Comparison of ENCODE assay signal across 20 cellular contexts in the genomic region with DNA sequence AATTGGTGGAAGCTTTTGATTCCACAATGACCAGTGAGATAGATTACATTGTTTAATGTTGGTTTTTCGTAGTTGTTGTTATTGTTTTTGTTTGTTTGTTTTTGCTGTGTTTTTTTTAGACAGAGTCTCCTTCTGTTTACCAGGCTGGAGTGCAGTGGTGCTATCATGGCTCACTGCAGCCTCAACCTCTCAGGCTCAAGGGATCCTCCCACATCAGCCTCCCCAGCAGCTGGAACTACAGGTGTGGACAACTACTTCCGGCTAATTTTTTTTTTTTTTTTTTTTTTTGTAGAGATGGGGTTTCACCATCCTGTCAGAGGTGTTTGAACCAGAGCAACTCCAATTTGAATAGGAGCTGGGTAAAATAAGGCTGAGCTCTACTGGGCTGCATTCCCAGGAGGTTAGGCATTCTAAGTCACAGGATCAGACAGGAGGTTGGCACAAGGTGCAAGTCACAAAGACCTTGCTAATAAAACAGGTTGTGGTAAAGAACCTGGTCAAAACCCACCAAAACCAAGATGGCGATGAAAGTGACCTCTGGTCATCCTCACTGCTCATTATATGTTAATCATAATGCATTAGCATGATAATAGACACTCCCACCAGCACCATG. TPM values are rescaled to one million over a fixed set of nuclear protein-coding genes. Genes with fewer than 3 reads are reported as not detected.
A peak's percentile ranks its signal among the peaks of the same experiment; 100 is the strongest.
DNase-seq lines count a peak whose midpoint lies in the region; ATAC-seq, FAIRE-seq and TF ChIP-seq lines count a peak whose summit lies in the region.
"Had no signal": no experiment of that assay in that cellular context is flagged by ENCODE, and none has a peak within 500 bp of the region (broad histone marks: within the 10 kb centered on the region; RNA-seq: fewer than 3 reads in every experiment).

No MANE protein-coding gene starts in this region.

- H3K4me3 Mint-ChIP-seq in GM23338: no peak overlapping the region
- H3K4me3 Mint-ChIP-seq: B cell; CD4-positive, CD25-positive, alpha-beta regulatory T cell; CD8-positive, alpha-beta T cell; H9 had no signal

- in situ Hi-C loops in K562 (cut with MboI): no loop called here

- H3F3A ChIP-seq in GM23338 (replicated peaks; ENCODE audit: low read depth): no peaks in the 10 kb centered on the region

- H4K20me1 ChIP-seq in GM23338 (replicated peaks; ENCODE audit: insufficient read depth) (no peaks in the 10 kb centered on the region), K562 (replicated peaks; ENCODE audit: control insufficient read depth, insufficient read depth, low read length) (no peaks in the 10 kb centered on the region)
- H4K20me1 ChIP-seq: BLaER1 had no signal

- 51% methylated on average over 3 of the region's 3 CpGs for whole genome bisulfite sequencing in K562 (ENCODE audit: insufficient coverage, low coverage, missing lambda C conversion rate)

- no peaks in the 10 kb centered on the region for H3K9me3 ChIP-seq in K562 (replicated peaks; ENCODE audit: control insufficient read depth, insufficient read depth, low read depth, low read length)
- H3K9me3 ChIP-seq: BLaER1, Caco-2 had no signal

- H3K4me1 Mint-ChIP-seq in GM23338: peaks cover 14% of the 10 kb centered on the region
- H3K4me1 Mint-ChIP-seq: B cell; CD4-positive, CD25-positive, alpha-beta regulatory T cell had no signal

- intact Hi-C loops in K562 (cut with micrococcal nuclease): no loop called here

- no peaks in the 10 kb centered on the region for H3K27me3 ChIP-seq in GM23338 (ENCODE audit: insufficient read depth)
- no peaks in the 10 kb centered on the region for H3K27me3 ChIP-seq in K562 (ENCODE audit: control insufficient read depth in 2 of 2, insufficient read depth in 2 of 2, low read length in 2 of 2)
- H3K27me3 ChIP-seq: BLaER1 had no signal

- no peaks in the 10 kb centered on the region for H3K36me3 Mint-ChIP-seq in GM23338 (ENCODE audit: low read depth)
- H3K36me3 Mint-ChIP-seq: CD4-positive, CD25-positive, alpha-beta regulatory T cell; CD8-positive, alpha-beta T cell had no signal

- H3K9ac ChIP-seq in K562 (ENCODE audit: insufficient read depth in 1 of 2, low read depth in 2 of 2, low read length in 2 of 2): peak overlapping the region in 1 of 2 experiments; percentile 76; a peak in 2 of 4 replicates
- H3K9ac ChIP-seq: BLaER1 had no signal

- H3K4me3 ChIP-seq in GM23338: no peak overlapping the region
- H3K4me3 ChIP-seq in K562: no peak overlapping the region
- H3K4me3 ChIP-seq: BLaER1 had no signal

- no peak for TF ChIP-seq RAD21 in K562 (CRISPR knock-in tag; conservative IDR thresholded peaks at IDR 0.05 in 1 of 2, IDR thresholded peaks at IDR 0.05 in 1 of 2)

- POLR2A ChIA-PET in K562 (lab: Yijun Ruan, JAX): interaction anchor here (0.6 to 1.7 kb wide), 8 partner anchors 12 to 429 kb away, joined by 3 to 6 read pairs (median 3); no protein-coding TSS in a partner anchor

- BruUV-seq in K562 (replicated peaks; lab: Mats Ljungman, UMichigan): no TSS peak

- H3K27ac ChIP-seq in GM23338 (ENCODE audit: low read depth) (0 out of 2 replicates have a peak overlapping the region, but pooled peaks have one; percentile 5), K562 (ENCODE audit: extremely low read depth, low read depth, low read length) (peak overlapping the region; percentile 87)
- H3K27ac ChIP-seq: 22Rv1, BLaER1, C4-2B had no signal

- H3K4me2 ChIP-seq in GM23338 (no peak overlapping the region), K562 (ENCODE audit: insufficient read depth, low read length) (peak overlapping the region; percentile 67)
- H3K4me2 ChIP-seq: BLaER1 had no signal

- H3K27ac Mint-ChIP-seq in GM23338: peak overlapping the region; percentile 63
- H3K27ac Mint-ChIP-seq: B cell; CD4-positive, CD25-positive, alpha-beta regulatory T cell; CD8-positive, alpha-beta T cell had no signal

- CTCF ChIA-PET in K562 (lab: Yijun Ruan, JAX; ENCODE audit: low intra/inter-chr PET ratio): no interaction called here

- FAIRE-seq in K562 (lab: Jason Lieb, UNC): no peak
- FAIRE-seq: A204.1, GM12891, GM18507 had no signal

- peaks cover 8% of the 10 kb centered on the region; the same call in 1 of the 2 replicates for H3K9me2 ChIP-seq in GM23338 (ENCODE audit: insufficient read depth)

- DNase-seq in DMS53 (lab: John Stamatoyannopoulos, UW) (peak; percentile 7), DMS53 treated with DMSO at 0.1 percent for 48 hours (lab: John Stamatoyannopoulos, UW; ENCODE audit: unreplicated experiment) (no peak), GM23338 (ENCODE audit: low spot score) (no peak), K562 (ENCODE audit: extremely low read depth in 1 of 4, low spot score in 3 of 4) (peak in 1 of 4 experiments; percentile 34), NCI-H345 treated with DMSO at 0.1 percent for 48 hours (lab: John Stamatoyannopoulos, UW; ENCODE audit: unreplicated experiment) (no peak)
- no peak for DNase-seq in activated CD8-positive, alpha-beta memory T cell treated with anti-CD3 and anti-CD28 coated beads, Interleukin-2, amount 50 U/mL, for 4 hours
- DNase-seq: Caco-2; CD8-positive, alpha-beta T cell; DMS153; DMS79 treated with DMSO at 0.1 percent for 48 hours; H9 had no signal

- TF ChIP-seq CTCF in GM23338 (conservative IDR thresholded peaks at IDR 0.05; ENCODE audit: low read depth in 2 of 2) (no peak), K562 (IDR thresholded peaks at IDR 0.05 in 2 of 3, conservative IDR thresholded peaks at IDR 0.05 in 1 of 3; ENCODE audit: insufficient read depth in 2 of 3, low read depth in 1 of 3, low read length in 3 of 3) (no peak)

- H3K36me3 ChIP-seq in GM23338 (ENCODE audit: insufficient read depth) (no peaks in the 10 kb centered on the region), K562 (ENCODE audit: control insufficient read depth, insufficient read depth, low read length) (no peaks in the 10 kb centered on the region)
- H3K36me3 ChIP-seq: BLaER1 had no signal

- no peak for TF ChIP-seq POLR2A in K562 (conservative IDR thresholded peaks at IDR 0.05)

- H3K4me1 ChIP-seq in GM23338 (ENCODE audit: insufficient read depth): peaks cover 10% of the 10 kb centered on the region; the same call in 1 of the 2 replicates
- peaks cover 20 to 21% of the 10 kb centered on the region in 2 experiments for H3K4me1 ChIP-seq in K562 (replicated peaks in 1 of 2; ENCODE audit: control insufficient read depth in 2 of 2, insufficient read depth in 2 of 2, low read length in 2 of 2)

- ATAC-seq in GM23338 (no peak), K562 (no peak; the same call in 2 of the 3 replicates)
- ATAC-seq: CD8-positive, alpha-beta T cell; HCT116 had no signal

- H3K79me2 ChIP-seq in GM23338 (replicated peaks; ENCODE audit: insufficient read depth): no peaks in the 10 kb centered on the region
- H3K79me2 ChIP-seq in K562 (ENCODE audit: control insufficient read depth, insufficient read depth, low read length): no peaks in the 10 kb centered on the region

- no peak for TF ChIP-seq EP300 in K562 (IDR thresholded peaks at IDR 0.05; ENCODE audit: low read length)

- H3K9me3 Mint-ChIP-seq in GM23338: no peaks in the 10 kb centered on the region
- H3K9me3 Mint-ChIP-seq: CD8-positive, alpha-beta T cell; H9 had no signal

- H3K9me1 ChIP-seq in K562 (ENCODE audit: control insufficient read depth, insufficient read depth, low read length): no peaks in the 10 kb centered on the region

- H2AFZ ChIP-seq in GM23338: no peak overlapping the region
- peak overlapping the region; percentile 91 for H2AFZ ChIP-seq in K562 (ENCODE audit: low read depth, low read length)

- peaks cover 6% of the 10 kb centered on the region for H3K27me3 Mint-ChIP-seq in GM23338 (ENCODE audit: insufficient read depth, low read depth, poor library complexity)

TF ChIP-seq in GM23338, 12 proteins besides CTCF, POLR2A, EP300 and RAD21 (continues in another document):
- TF ChIP-seq, protein P1, sequence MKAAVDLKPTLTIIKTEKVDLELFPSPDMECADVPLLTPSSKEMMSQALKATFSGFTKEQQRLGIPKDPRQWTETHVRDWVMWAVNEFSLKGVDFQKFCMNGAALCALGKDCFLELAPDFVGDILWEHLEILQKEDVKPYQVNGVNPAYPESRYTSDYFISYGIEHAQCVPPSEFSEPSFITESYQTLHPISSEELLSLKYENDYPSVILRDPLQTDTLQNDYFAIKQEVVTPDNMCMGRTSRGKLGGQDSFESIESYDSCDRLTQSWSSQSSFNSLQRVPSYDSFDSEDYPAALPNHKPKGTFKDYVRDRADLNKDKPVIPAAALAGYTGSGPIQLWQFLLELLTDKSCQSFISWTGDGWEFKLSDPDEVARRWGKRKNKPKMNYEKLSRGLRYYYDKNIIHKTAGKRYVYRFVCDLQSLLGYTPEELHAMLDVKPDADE (IDR thresholded peaks at IDR 0.05): no peak
- TF ChIP-seq ZNF114 (CRISPR knock-in tag; IDR thresholded peaks at IDR 0.05): no peak

TF ChIP-seq in K562, 482 proteins besides CTCF, POLR2A, EP300 and RAD21 (continues in another document):
- no peak for TF ChIP-seq ZNF232 (CRISPR knock-in tag; IDR thresholded peaks at IDR 0.05)
- no peak for TF ChIP-seq SMARCE1 (IDR thresholded peaks at IDR 0.05)

RNA-seq across cellular contexts. Expression of a gene that starts 10.9 kb away (rescaled TPM):
- total RNA-seq in GM23338 (2014; rRNA removed; shearing (Covaris generic)): 80.2 and 90.1 TPM in 2 replicates
- polyA plus RNA-seq in GM23338 (2016; fragmentation: Nextera tagmentation; extraction: Ambion mirVana) (120 and 137 TPM in 2 replicates), K562 (2011; rRNA removed) (0.32 and 2.0 TPM in 2 replicates), K562 (2014; fragmentation: Illumina TruSeq; extraction: Trizol) (0.64 and 0.67 TPM in 2 replicates), K562 (2014; fragmentation: Nextera tagmentation; extraction: Ambion mirVana) (under 1 TPM; 0.08 to 0.13 TPM), K562 (2014; rRNA removed) (0.18 and 0.49 TPM in 2 replicates)
- 0.44 and 0.67 TPM in 2 replicates for total RNA-seq in K562 (2011; cell fraction: chromatin; rRNA removed; ENCODE audit: low replicate concordance)
- 0.26 and 0.50 TPM in 2 replicates for total RNA-seq in K562 (2011; cell fraction: nucleolus; rRNA removed)
- 0.37 and 0.99 TPM in 2 replicates for total RNA-seq in K562 (2011; cell fraction: nucleoplasm; rRNA removed)
- total RNA-seq in K562 (2014; rRNA removed) (0.69 and 0.82 TPM in 2 replicates), K562 (2014; rRNA removed; fragmentation: Illumina TruSeq; extraction: Trizol) (0.55 and 0.93 TPM in 2 replicates), K562 (2015; rRNA removed; fragmentation: Illumina TruSeq; extraction: Trizol) (0.57 and 0.62 TPM in 2 replicates), K562 (2021) (0.72 and 1.0 TPM in 2 replicates)
- polyA plus RNA-seq in K562 (2011; cell fraction: cytosol; rRNA removed): 0.16 and 0.61 TPM in 2 replicates
- 0.45 and 1.2 TPM in 2 replicates for polyA plus RNA-seq in K562 (2011; cell fraction: nucleus; rRNA removed)
- 0.15 and 1.3 TPM in 2 replicates for polyA plus RNA-seq in K562 (2012)
- 1.0 and 3.6 TPM in 2 replicates for polyA minus RNA-seq in K562 (2011; rRNA and poly(A)+ RNA removed)
- 0.82 and 1.6 TPM in 2 replicates for polyA minus RNA-seq in K562 (2011; cell fraction: cytosol; rRNA and poly(A)+ RNA removed)
- 0.33 and 0.54 TPM in 2 replicates for polyA minus RNA-seq in K562 (2011; cell fraction: nucleus; rRNA and poly(A)+ RNA removed)
- polyA plus RNA-seq: CD4-positive, CD25-positive, alpha-beta regulatory T cell had no signal

Comparison
In these comparisons a context has a peak if more than half of its experiments do, and no peak if none do; other contexts are left out.
1. RNA of a gene that starts 10.9 kb away (total RNA-seq): 80.2 to 90.1 TPM in GM23338; 0.26 to 1.0 TPM in K562; every median in the first group is over 10 times any median in the second.